ENCODE assay signal across 8 cellular contexts in genomic region chr12:56630180-56630632, GRCh38. TPM values are rescaled to one million over a fixed set of nuclear protein-coding genes. Genes with fewer than 3 reads are reported as not detected.
A peak's percentile ranks its signal among the peaks of the same experiment; 100 is the strongest.
DNase-seq lines count a peak whose midpoint lies in the region; ATAC-seq and TF ChIP-seq lines count a peak whose summit lies in the region.

Gene BAZ2A (minus strand): TSS chr12:56630326. CDS start chr12:56617530, 12,796 bp downstream.

- TF ChIP-seq CTCF in HFF-Myc (IDR thresholded peaks at IDR 0.05; ENCODE audit: low read depth, low read length, missing control alignments) (no peak), NB4 (IDR thresholded peaks at IDR 0.05; ENCODE audit: low read depth, low read length) (no peak)

- H3K4me3 Mint-ChIP-seq in activated naive CD4-positive, alpha-beta T cell treated with anti-CD3 and anti-CD28 coated beads, Interleukin-2, amount 10 ng/mL, durations not matched to agents 7 days and 5 days: peak within 1 kb of the TSS; percentile 84

- peak within 1 kb of the TSS; percentile 13 for H2BK120ac ChIP-seq in neuronal stem cell (ENCODE audit: low read depth, low read length)

- H3K4me1 Mint-ChIP-seq in activated naive CD4-positive, alpha-beta T cell treated with anti-CD3 and anti-CD28 coated beads, Interleukin-2, amount 10 ng/mL, durations not matched to agents 7 days and 5 days: peaks cover 75% of the 10 kb centered on the region

- H3K27ac Mint-ChIP-seq in activated naive CD4-positive, alpha-beta T cell treated with anti-CD3 and anti-CD28 coated beads, Interleukin-2, amount 10 ng/mL, durations not matched to agents 7 days and 5 days: peak within 1 kb of the TSS; percentile 93

- no peak within 1 kb of the TSS for H3K4ac ChIP-seq in neuronal stem cell (ENCODE audit: low read length)

- H2AFZ ChIP-seq in neuronal stem cell (ENCODE audit: low read length): peak within 1 kb of the TSS; percentile 88

- H3K9me3 ChIP-seq in neuronal stem cell (replicated peaks in 1 of 2; ENCODE audit: control insufficient read depth in 2 of 2, insufficient read depth in 1 of 2, low read depth in 1 of 2, low read length in 2 of 2): no peaks in the 10 kb centered on the region
- H3K9me3 ChIP-seq in subcutaneous abdominal adipose tissue (ENCODE audit: control insufficient read depth in 5 of 5, low read length in 5 of 5): no peaks in the 10 kb centered on the region

- peak within 1 kb of the TSS; percentile 89 for H3K9ac ChIP-seq in neuronal stem cell (ENCODE audit: low read depth, low read length, poor library complexity)
- peak within 1 kb of the TSS; percentile 95 to 99 (median 98) for H3K9ac ChIP-seq in subcutaneous abdominal adipose tissue (ENCODE audit: low read length in 5 of 5)

- ATAC-seq in SK-N-SH treated with all-trans-retinoic acid at 6 μM for 48 hours: peak; percentile 86

- TF ChIP-seq POLR2A in NB4 (IDR thresholded peaks at IDR 0.05; ENCODE audit: extremely low read depth, insufficient read length): peak; percentile 34

- DNase-seq in GM03348 (ENCODE audit: low spot score) (peak; percentile 96), HFF-Myc (ENCODE audit: extremely low read depth, low read depth) (no peak), NB4 (ENCODE audit: low read depth) (peak; percentile 92), germinal center (ENCODE audit: low spot score) (peak; percentile 90), neuronal stem cell (ENCODE audit: low spot score) (peak; percentile 73)
- DNase-seq in activated naive CD4-positive, alpha-beta T cell treated with anti-CD3 and anti-CD28 coated beads, Interleukin-2, amount 10 ng/mL, durations not matched to agents 7 days and 5 days: peak; percentile 93

- no peak within 1 kb of the TSS for H4K8ac ChIP-seq in neuronal stem cell (ENCODE audit: low read depth, low read length)

- peaks cover 38% of the 10 kb centered on the region for H3K36me3 Mint-ChIP-seq in activated naive CD4-positive, alpha-beta T cell treated with anti-CD3 and anti-CD28 coated beads, Interleukin-2, amount 10 ng/mL, durations not matched to agents 7 days and 5 days

- H3K4me1 ChIP-seq in neuronal stem cell (ENCODE audit: control insufficient read depth in 2 of 2, insufficient read depth in 1 of 2, low read depth in 1 of 2, low read length in 2 of 2) (peaks cover 27 to 29% of the 10 kb centered on the region in 2 donors), subcutaneous abdominal adipose tissue (ENCODE audit: control insufficient read depth in 5 of 5, insufficient read depth in 5 of 5, low read length in 5 of 5) (peaks cover 13 to 67% (median 62%) of the 10 kb centered on the region in 5 donors)

- no CpG with 5 or more reads among the region's 31 CpGs for WGBS in neuronal stem cell (ENCODE audit: extremely low coverage in 2 of 2, insufficient read length in 2 of 2, insufficient replicate concordance in 1 of 2), 2 donors

- H3K36me3 ChIP-seq in neuronal stem cell (replicated peaks in 1 of 2; ENCODE audit: control insufficient read depth in 2 of 2, insufficient read depth in 2 of 2, low read length in 2 of 2) (peaks cover 2 to 22% of the 10 kb centered on the region in 2 donors), subcutaneous abdominal adipose tissue (ENCODE audit: control insufficient read depth in 5 of 5, insufficient read depth in 5 of 5, low read length in 5 of 5) (peaks cover 0 to 7% (median 3%) of the 10 kb centered on the region in 5 donors)

- CTCF ChIA-PET in activated naive CD4-positive, alpha-beta T cell treated with anti-CD3 and anti-CD28 coated beads, Interleukin-2, amount 10 ng/mL, durations not matched to agents 7 days and 5 days (lab: Charles Lee): interaction anchor here (2.1 kb wide), 1 partner anchor 117 kb away, joined by 11 read pairs; no protein-coding TSS in a partner anchor

- H4K91ac ChIP-seq in neuronal stem cell (ENCODE audit: low read depth, low read length, poor library complexity): no peak within 1 kb of the TSS

- H3K9me3 Mint-ChIP-seq in activated naive CD4-positive, alpha-beta T cell treated with anti-CD3 and anti-CD28 coated beads, Interleukin-2, amount 10 ng/mL, durations not matched to agents 7 days and 5 days: no peaks in the 10 kb centered on the region

- no peaks in the 10 kb centered on the region for H3K27me3 Mint-ChIP-seq in activated naive CD4-positive, alpha-beta T cell treated with anti-CD3 and anti-CD28 coated beads, Interleukin-2, amount 10 ng/mL, durations not matched to agents 7 days and 5 days

- peak within 1 kb of the TSS; percentile 96 for H3K18ac ChIP-seq in neuronal stem cell (ENCODE audit: low read length)

- no peaks in the 10 kb centered on the region for H3K27me3 ChIP-seq in neuronal stem cell (ENCODE audit: control insufficient read depth in 3 of 3, insufficient read depth in 3 of 3, low read depth in 1 of 3, low read length in 3 of 3)
- H3K27me3 ChIP-seq in subcutaneous abdominal adipose tissue (ENCODE audit: control insufficient read depth in 5 of 5, insufficient read depth in 4 of 5, low read length in 5 of 5): no peaks in the 10 kb centered on the region

- H3K14ac ChIP-seq in neuronal stem cell (ENCODE audit: low read length): peak within 1 kb of the TSS; percentile 63

- H2BK5ac ChIP-seq in neuronal stem cell (ENCODE audit: low read length): peak within 1 kb of the TSS; percentile 97

- peaks cover 12% of the 10 kb centered on the region for H3K79me1 ChIP-seq in neuronal stem cell (ENCODE audit: low read depth, low read length)

- H2BK12ac ChIP-seq in neuronal stem cell (ENCODE audit: low read length): peak within 1 kb of the TSS; percentile 86

- H3K27ac ChIP-seq in neuronal stem cell (replicated peaks; ENCODE audit: low read length) (peak within 1 kb of the TSS; percentile 66), subcutaneous abdominal adipose tissue (ENCODE audit: low read depth, low read length) (peak within 1 kb of the TSS; percentile 99)

- peak within 1 kb of the TSS; percentile 94 for H3K4me3 ChIP-seq in HFF-Myc (replicated peaks; ENCODE audit: low read depth, low read length)
- H3K4me3 ChIP-seq in NB4 (ENCODE audit: low read depth, low read length): peak within 1 kb of the TSS; percentile 91
- H3K4me3 ChIP-seq in neuronal stem cell (ENCODE audit: low read length in 2 of 2): peak within 1 kb of the TSS; percentile 89 to 99
- H3K4me3 ChIP-seq in subcutaneous abdominal adipose tissue (ENCODE audit: low read depth in 1 of 5, low read length in 5 of 5): peak within 1 kb of the TSS; percentile 94 to 96 (median 94)

- H2BK15ac ChIP-seq in neuronal stem cell (ENCODE audit: low read length): peak within 1 kb of the TSS; percentile 90

- H2AK5ac ChIP-seq in neuronal stem cell (ENCODE audit: low read depth, low read length): peak within 1 kb of the TSS; percentile 67

- peak within 1 kb of the TSS; percentile 66 for H3K4me2 ChIP-seq in neuronal stem cell (ENCODE audit: insufficient read depth, low read length, poor library complexity, severe bottlenecking)

- peak within 1 kb of the TSS; percentile 77 for H3K23ac ChIP-seq in neuronal stem cell (ENCODE audit: low read depth, low read length, poor library complexity)

TF ChIP-seq in SK-N-SH treated with all-trans-retinoic acid at 6 μM for 48 hours, 23 proteins besides CTCF, POLR2A, EP300 and RAD21:
- no peak for TF ChIP-seq ISL1 (CRISPR knock-in tag; IDR thresholded peaks at IDR 0.05)
- TF ChIP-seq BACH2 (CRISPR knock-in tag; IDR thresholded peaks at IDR 0.05; ENCODE audit: borderline replicate concordance): no peak
- no peak for TF ChIP-seq ARNTL (CRISPR knock-in tag; IDR thresholded peaks at IDR 0.05; ENCODE audit: borderline replicate concordance, low read depth)
- no peak for TF ChIP-seq SNAI2 (CRISPR knock-in tag; IDR thresholded peaks at IDR 0.05)
- no peak for TF ChIP-seq TSHZ2 (CRISPR knock-in tag; IDR thresholded peaks at IDR 0.05)
- no peak for TF ChIP-seq PPARA (CRISPR knock-in tag; IDR thresholded peaks at IDR 0.05; ENCODE audit: borderline replicate concordance)
- no peak for TF ChIP-seq ZFP30 (CRISPR knock-in tag; IDR thresholded peaks at IDR 0.05)
- no peak for TF ChIP-seq TOX (CRISPR knock-in tag; IDR thresholded peaks at IDR 0.05; ENCODE audit: borderline replicate concordance)
- TF ChIP-seq CSDC2 (CRISPR knock-in tag; IDR thresholded peaks at IDR 0.05): no peak
- TF ChIP-seq PATZ1 (CRISPR knock-in tag; IDR thresholded peaks at IDR 0.05; ENCODE audit: borderline replicate concordance): no peak

RNA-seq across cellular contexts. Expression of gene BAZ2A, which starts in this region (rescaled TPM):
- 91.0 TPM for polyA plus RNA-seq in neuronal stem cell (2013, experiment 1 of 2)
- 91.7 TPM for polyA plus RNA-seq in neuronal stem cell (2013, experiment 2 of 2)
